Comparison of ENCODE assay signal across 26 cellular contexts in genomic region chr3:17120115-17120514, GRCh38.
DNase-seq lines count a peak whose midpoint lies in the region; ATAC-seq, FAIRE-seq and TF ChIP-seq lines count a peak whose summit lies in the region.
"Had no signal": no experiment of that assay in that cellular context is flagged by ENCODE, and none has a peak within 500 bp of the region (broad histone marks: within the 10 kb centered on the region; RNA-seq: fewer than 3 reads in every experiment).

No MANE protein-coding gene starts in this region.

- RAD21 ChIA-PET in GM12878 (lab: Charles Lee; ENCODE audit: unreplicated experiment): no interaction called here

- H3K36me3 Mint-ChIP-seq in activated CD8-positive, alpha-beta memory T cell treated with anti-CD3 and anti-CD28 coated beads, Interleukin-2, amount 10 ng/mL, durations not matched to agents 7 days and 5 days: peaks cover 2% of the 10 kb centered on the region
- H3K36me3 Mint-ChIP-seq in osteocyte (ENCODE audit: unreplicated experiment): no peaks in the 10 kb centered on the region
- H3K36me3 Mint-ChIP-seq: CD14-positive monocyte had no signal

- no peak overlapping the region for H3K4me3 ChIP-seq in GM12878
- H3K4me3 ChIP-seq: A549; BLaER1 treated with 17β-estradiol and CSF1 and Interleukin-3, amounts not matched to agents 10 nM and 100 nM; HAP-1 had no signal

- POLR2A ChIA-PET in GM12878 (lab: Charles Lee): no interaction called here

- H3K27me3 ChIP-seq in GM12878 (replicated peaks in 1 of 2; ENCODE audit: control insufficient read depth in 2 of 2, insufficient read depth in 2 of 2, low read length in 1 of 2): no peaks in the 10 kb centered on the region
- H3K27me3 ChIP-seq: BE2C; BLaER1 treated with 17β-estradiol and CSF1 and Interleukin-3, amounts not matched to agents 10 nM and 100 nM had no signal

- DNase-seq in activated CD8-positive, alpha-beta memory T cell treated with anti-CD3 and anti-CD28 coated beads for 24 hours: peak; percentile 13
- no peak for DNase-seq in activated CD8-positive, alpha-beta memory T cell treated with anti-CD3 and anti-CD28 coated beads, Interleukin-2, amount 10 ng/mL, durations not matched to agents 7 days and 5 days
- no peak for DNase-seq in GM12878 (ENCODE audit: low read depth, low spot score)
- peak; percentile 38 for DNase-seq in osteocyte (ENCODE audit: extremely low spot score, unreplicated experiment)
- DNase-seq in left ventricle myocardium superior: no peak
- DNase-seq in NOMO-1 (lab: John Stamatoyannopoulos, UW; ENCODE audit: unreplicated experiment in 2 of 2): no peak
- DNase-seq in middle frontal gyrus (ENCODE audit: extremely low spot score, low spot score): no peak
- DNase-seq: 8988T; ACHN; AML-193; BE2C; CD4-positive, alpha-beta T cell; CD8-positive, alpha-beta memory T cell; DMS 273 treated with DMSO at 0.1 percent for 48 hours; DMS79; EL; GDM1; GOT3; HFFc6 had no signal

- no peak overlapping the region for H3K27ac Mint-ChIP-seq in activated CD8-positive, alpha-beta memory T cell treated with anti-CD3 and anti-CD28 coated beads, Interleukin-2, amount 10 ng/mL, durations not matched to agents 7 days and 5 days
- no peak overlapping the region for H3K27ac Mint-ChIP-seq in osteocyte (ENCODE audit: unreplicated experiment)
- H3K27ac Mint-ChIP-seq: CD4-positive, alpha-beta T cell; HFFc6 had no signal

- no peaks in the 10 kb centered on the region for H3K36me3 ChIP-seq in GM12878 (ENCODE audit: control insufficient read depth in 2 of 2, insufficient read depth in 2 of 2, low read length in 1 of 2)
- H3K36me3 ChIP-seq: BE2C; BLaER1 treated with 17β-estradiol and CSF1 and Interleukin-3, amounts not matched to agents 10 nM and 100 nM; HAP-1 had no signal

- TF ChIP-seq CTCF in GM12878 (IDR thresholded peaks at IDR 0.05 in 2 of 3, conservative IDR thresholded peaks at IDR 0.05 in 1 of 3; ENCODE audit: control insufficient read depth in 2 of 3, extremely low read depth in 1 of 3, insufficient read depth in 1 of 3, low read depth in 3 of 3, low read length in 3 of 3) (no peak), osteocyte (IDR thresholded peaks at IDR 0.05) (no peak)

- H3K4me3 Mint-ChIP-seq in activated CD8-positive, alpha-beta memory T cell treated with anti-CD3 and anti-CD28 coated beads, Interleukin-2, amount 10 ng/mL, durations not matched to agents 7 days and 5 days: no peak overlapping the region
- no peak overlapping the region for H3K4me3 Mint-ChIP-seq in osteocyte (ENCODE audit: unreplicated experiment)
- H3K4me3 Mint-ChIP-seq: CD14-positive monocyte; CD4-positive, alpha-beta T cell; CD8-positive, alpha-beta memory T cell; HFFc6 had no signal

- SMC1A ChIA-PET in GM12878 (lab: Charles Lee; ENCODE audit: uncharacterized antibody, unreplicated experiment): no interaction called here

- 86% methylated on average over 4 of the region's 4 CpGs for WGBS in GM12878 (ENCODE audit: insufficient coverage, insufficient replicate concordance, low lambda C conversion rate, missing lambda C conversion rate)

- H3K9me3 ChIP-seq in GM12878 (replicated peaks; ENCODE audit: control insufficient read depth, insufficient read depth, low read length): peaks cover 3% of the 10 kb centered on the region; the same call in 2 of the 3 replicates
- H3K9me3 ChIP-seq: BE2C had no signal

- no peak for ATAC-seq in activated CD8-positive, alpha-beta memory T cell treated with anti-CD3 and anti-CD28 coated beads, Interleukin-2, amount 10 ng/mL, durations not matched to agents 7 days and 5 days
- ATAC-seq in GM12878 (no peak), left ventricle myocardium superior (no peak)
- ATAC-seq: A549 had no signal

- no TSS peak for BruUV-seq in GM12878 (replicated peaks; lab: Mats Ljungman, UMichigan)

- H2AFZ ChIP-seq in GM12878 (ENCODE audit: control insufficient read depth, low read depth, low read length): no peak overlapping the region

- no peak overlapping the region for H3K27ac ChIP-seq in GM12878 (ENCODE audit: control insufficient read depth, insufficient read depth)
- H3K27ac ChIP-seq: A549; BLaER1 treated with 17β-estradiol and CSF1 and Interleukin-3, amounts not matched to agents 10 nM and 100 nM had no signal

- FAIRE-seq in GM12878 (lab: Jason Lieb, UNC): no peak
- FAIRE-seq: A549, D721Med, GM12891, H54 had no signal

- TF ChIP-seq POLR2A in GM12878 (IDR thresholded peaks at IDR 0.05; ENCODE audit: low read depth, low read length): no peak

- in situ Hi-C loops in GM12878 (cut with MboI): no loop called here

- H3K79me2 ChIP-seq in GM12878 (ENCODE audit: control insufficient read depth, insufficient read depth, low read length): no peaks in the 10 kb centered on the region

- CTCF ChIA-PET in activated CD8-positive, alpha-beta memory T cell treated with anti-CD3 and anti-CD28 coated beads, Interleukin-2, amount 10 ng/mL, durations not matched to agents 7 days and 5 days (lab: Charles Lee): no interaction called here
- CTCF ChIA-PET in GM12878 (lab: Yijun Ruan, JAX): no interaction called here

- TF ChIP-seq EP300 in GM12878 (IDR thresholded peaks at IDR 0.05; ENCODE audit: borderline replicate concordance in 1 of 2, control insufficient read depth in 1 of 2, low read depth in 2 of 2, low read length in 2 of 2): no peak

- H3K4me2 ChIP-seq in GM12878 (ENCODE audit: control insufficient read depth, insufficient read depth): no peak overlapping the region
- H3K4me2 ChIP-seq: A549; BLaER1 treated with 17β-estradiol and CSF1 and Interleukin-3, amounts not matched to agents 10 nM and 100 nM had no signal

- no peaks in the 10 kb centered on the region for H4K20me1 ChIP-seq in GM12878 (ENCODE audit: control insufficient read depth, insufficient read depth)
- H4K20me1 ChIP-seq: BLaER1 treated with 17β-estradiol and CSF1 and Interleukin-3, amounts not matched to agents 10 nM and 100 nM had no signal

- intact Hi-C loops in GM12878 (cut with micrococcal nuclease; ENCODE audit: unreplicated experiment): no loop called here
- intact Hi-C loops in left ventricle myocardium superior (cut with micrococcal nuclease): no loop called here

- H3K4me1 ChIP-seq in GM12878 (ENCODE audit: control insufficient read depth, insufficient read depth, low read length): no peaks in the 10 kb centered on the region
- H3K4me1 ChIP-seq: A549; BE2C; BLaER1 treated with 17β-estradiol and CSF1 and Interleukin-3, amounts not matched to agents 10 nM and 100 nM; HAP-1 had no signal

- no peak overlapping the region for H3K9ac ChIP-seq in GM12878 (ENCODE audit: control insufficient read depth, insufficient read depth, low read length)
- H3K9ac ChIP-seq: BLaER1 treated with 17β-estradiol and CSF1 and Interleukin-3, amounts not matched to agents 10 nM and 100 nM had no signal

- no peaks in the 10 kb centered on the region for H3K4me1 Mint-ChIP-seq in activated CD8-positive, alpha-beta memory T cell treated with anti-CD3 and anti-CD28 coated beads, Interleukin-2, amount 10 ng/mL, durations not matched to agents 7 days and 5 days
- no peaks in the 10 kb centered on the region for H3K4me1 Mint-ChIP-seq in osteocyte (ENCODE audit: unreplicated experiment)

- no peaks in the 10 kb centered on the region for H3K27me3 Mint-ChIP-seq in activated CD8-positive, alpha-beta memory T cell treated with anti-CD3 and anti-CD28 coated beads, Interleukin-2, amount 10 ng/mL, durations not matched to agents 7 days and 5 days
- peaks cover 3% of the 10 kb centered on the region for H3K27me3 Mint-ChIP-seq in osteocyte (ENCODE audit: unreplicated experiment)
- H3K27me3 Mint-ChIP-seq: CD4-positive, alpha-beta T cell had no signal

- TF ChIP-seq RAD21 in GM12878 (IDR thresholded peaks at IDR 0.05; ENCODE audit: insufficient read depth, low read depth, low read length): no peak

- peaks cover 7% of the 10 kb centered on the region for H3K9me3 Mint-ChIP-seq in activated CD8-positive, alpha-beta memory T cell treated with anti-CD3 and anti-CD28 coated beads, Interleukin-2, amount 10 ng/mL, durations not matched to agents 7 days and 5 days (ENCODE audit: low read depth)
- H3K9me3 Mint-ChIP-seq in osteocyte (ENCODE audit: unreplicated experiment): peaks cover 5% of the 10 kb centered on the region
- H3K9me3 Mint-ChIP-seq: CD4-positive, alpha-beta T cell; HFFc6 had no signal

TF ChIP-seq in GM12878, 131 proteins besides CTCF, POLR2A, EP300 and RAD21:
- TF ChIP-seq ZBTB40 (IDR thresholded peaks at IDR 0.05; ENCODE audit: borderline replicate concordance): peak; percentile 73
- no peak for TF ChIP-seq NFXL1 (IDR thresholded peaks at IDR 0.05; ENCODE audit: borderline replicate concordance)
TF ChIP-seq in GM12878: peak in this region for 1.

Comparison
In these comparisons a context has a peak if more than half of its experiments do, and no peak if none do; other contexts are left out.
1. DNase-seq: peak in activated CD8-positive, alpha-beta memory T cell treated with anti-CD3 and anti-CD28 coated beads for 24 hours (single experiment) and osteocyte (single experiment); none in activated CD8-positive, alpha-beta memory T cell treated with anti-CD3 and anti-CD28 coated beads, Interleukin-2, amount 10 ng/mL, durations not matched to agents 7 days and 5 days (single experiment), GM12878 (single experiment), left ventricle myocardium superior (single experiment), NOMO-1 (0 of 2) and middle frontal gyrus (single experiment).